In the genomic region with DNA sequence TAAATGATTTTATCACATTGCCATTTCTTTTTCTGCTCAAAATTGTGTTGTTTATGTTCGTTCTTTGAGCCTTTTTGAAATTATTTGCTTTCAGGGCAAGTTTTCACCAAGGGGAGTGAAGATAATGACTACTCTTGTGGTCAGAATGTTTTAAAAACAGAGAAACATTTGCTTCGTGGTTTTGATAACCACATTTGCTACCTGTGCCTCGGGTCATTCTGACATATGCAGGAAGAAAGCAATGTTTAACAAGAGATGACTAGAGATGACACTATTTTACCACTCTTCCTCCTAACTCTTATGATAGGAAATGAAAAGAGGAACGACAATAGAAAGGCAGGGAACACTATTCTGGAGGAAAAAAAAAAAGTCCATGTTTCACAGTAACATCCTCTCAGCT, we compare ENCODE assay signal across 16 cellular contexts.
DNase-seq lines count a peak whose midpoint lies in the region; ATAC-seq and TF ChIP-seq lines count a peak whose summit lies in the region.
"Had no signal": no experiment of that assay in that cellular context is flagged by ENCODE, and none has a peak within 500 bp of the region (broad histone marks: within the 10 kb centered on the region; RNA-seq: fewer than 3 reads in every experiment).

No MANE protein-coding gene starts in this region.

- DNase-seq in COLO829 (ENCODE audit: low spot score) (peak; percentile 2), RPMI7951 (ENCODE audit: low read depth) (peak; percentile 19), foreskin melanocyte (peak; percentile 53), GM10248 (ENCODE audit: extremely low spot score) (no peak), SIG-M5 treated with dmso at 0.1 percent for 504 hours (lab: John Stamatoyannopoulos, UW; ENCODE audit: unreplicated experiment) (no peak)
- DNase-seq: ACHN, BE2C, DMS 273 treated with DMSO at 0.1 percent for 48 hours, NCI-H1092 treated with DMSO at 0.1 percent for 48 hours, NCI-H187 treated with DMSO at 0.1 percent for 48 hours, NCI-H2171, NCI-H774, T-helper 2 cell had no signal

- H2AFZ ChIP-seq in KMS-11 (ENCODE audit: low read depth): no peak overlapping the region

- H3K9ac ChIP-seq in KMS-11: no peak overlapping the region

- no peaks in the 10 kb centered on the region for H3K79me2 ChIP-seq in KMS-11 (ENCODE audit: insufficient read depth, low read depth)

- ATAC-seq in HG03457 (IDR thresholded peaks at IDR 0.05; ENCODE audit: unreplicated experiment): no peak
- ATAC-seq: SK-N-SH treated with all-trans-retinoic acid at 6 μM for 48 hours had no signal

- peak overlapping the region; percentile 39; the same call in 1 of the 2 replicates for H3K27ac ChIP-seq in KMS-11

- no peak overlapping the region for H3K4me3 ChIP-seq in KMS-11 (IDR thresholded peaks at IDR 0.05; ENCODE audit: insufficient read depth, low read depth, low read length)

- H3K36me3 ChIP-seq in KMS-11 (ENCODE audit: insufficient read depth): no peaks in the 10 kb centered on the region
- H3K36me3 ChIP-seq: BE2C had no signal

- no peak for TF ChIP-seq CTCF in KMS-11 (conservative IDR thresholded peaks at IDR 0.05; ENCODE audit: low read depth, low read length)
- TF ChIP-seq CTCF in GM10248 (IDR thresholded peaks at IDR 0.05; ENCODE audit: control extremely low read depth, extremely low read depth, low read depth, missing control alignments): no peak

- CTCF ChIA-PET in GM10248 (lab: Yijun Ruan, JAX): no interaction called here

- peaks cover 37% of the 10 kb centered on the region for H3K4me1 ChIP-seq in KMS-11 (ENCODE audit: low read depth, poor library complexity, severe bottlenecking)
- H3K4me1 ChIP-seq: BE2C had no signal

- peak overlapping the region; percentile 70 for H3K4me2 ChIP-seq in KMS-11

- no peaks in the 10 kb centered on the region for H4K20me1 ChIP-seq in KMS-11 (ENCODE audit: insufficient read depth)

- no peaks in the 10 kb centered on the region for H3K27me3 ChIP-seq in KMS-11 (ENCODE audit: insufficient read depth, low read depth)
- H3K27me3 ChIP-seq: BE2C had no signal

- POLR2A ChIA-PET in GM10248 (lab: Yijun Ruan, JAX): no interaction called here

Comparison
In these comparisons a context has a peak if more than half of its experiments do, and no peak if none do; other contexts are left out.
1. DNase-seq: peak in COLO829 (single experiment), RPMI7951 (single experiment) and foreskin melanocyte (single experiment); none in GM10248 (single experiment) and SIG-M5 treated with dmso at 0.1 percent for 504 hours (single experiment).